Comparison of ENCODE assay signal across 21 cellular contexts in the genomic region with DNA sequence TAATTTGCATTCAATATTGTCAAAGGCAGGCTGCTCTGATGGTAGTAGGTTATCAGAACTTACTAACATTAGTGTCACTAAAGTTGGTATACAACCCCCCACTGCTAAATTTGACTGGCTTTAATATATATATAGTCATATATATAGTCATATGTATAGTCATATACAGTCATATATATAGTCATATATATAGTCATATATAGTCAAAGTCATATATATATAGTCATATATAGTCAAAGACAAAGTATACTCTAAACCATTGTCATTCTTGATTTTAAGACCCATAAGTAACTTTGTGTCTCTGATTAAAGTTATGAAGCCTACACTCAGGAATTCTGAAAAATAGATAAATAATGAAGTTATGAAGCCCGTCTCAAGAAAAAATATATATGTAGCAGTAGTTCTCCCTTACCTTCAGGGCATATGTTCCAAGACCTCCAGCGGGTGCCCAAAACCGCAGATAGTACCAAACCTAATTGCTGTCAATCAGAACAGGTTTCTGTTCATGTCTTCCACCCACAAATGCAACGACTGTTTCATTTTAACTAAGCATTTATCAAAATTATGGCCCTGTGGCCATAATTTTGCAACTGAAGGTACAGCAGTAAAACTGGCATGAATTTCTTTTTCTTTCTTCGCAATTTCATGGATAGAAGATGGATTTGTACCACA. TPM values are rescaled to one million over a fixed set of nuclear protein-coding genes. Genes with fewer than 3 reads are reported as not detected.
A peak's percentile ranks its signal among the peaks of the same experiment; 100 is the strongest.
DNase-seq lines count a peak whose midpoint lies in the region; ATAC-seq, FAIRE-seq and TF ChIP-seq lines count a peak whose summit lies in the region.
"Had no signal": no experiment of that assay in that cellular context is flagged by ENCODE, and none has a peak within 500 bp of the region (broad histone marks: within the 10 kb centered on the region; RNA-seq: fewer than 3 reads in every experiment).

No MANE protein-coding gene starts in this region.

- H3K27me3 ChIP-seq in OCI-LY3 (ENCODE audit: low read depth, low read length), result peaks cover 19% of the 10 kb centered on the region
- no peaks in the 10 kb centered on the region for H3K27me3 ChIP-seq in hepatocyte
- H3K27me3 ChIP-seq: MG63 had no signal

- no peaks in the 10 kb centered on the region for H3K9me2 ChIP-seq in hepatocyte (replicated peaks; ENCODE audit: insufficient read depth)

- H3K36me3 ChIP-seq in OCI-LY3 (replicated peaks; ENCODE audit: low read depth, low read length), result no peaks in the 10 kb centered on the region
- no peaks in the 10 kb centered on the region for H3K36me3 ChIP-seq in hepatocyte (replicated peaks; ENCODE audit: insufficient read depth, low read depth)
- H3K36me3 ChIP-seq: MG63 had no signal

- H3K4me3 ChIP-seq in OCI-LY3 (ENCODE audit: low read length) (no peak overlapping the region), hepatocyte (no peak overlapping the region)
- H3K4me3 ChIP-seq: MG63 had no signal

- TF ChIP-seq CTCF in natural killer cell (IDR thresholded peaks at IDR 0.05) (no peak), OCI-LY3 (IDR thresholded peaks at IDR 0.05; ENCODE audit: low read depth, low read length) (no peak), hepatocyte (IDR thresholded peaks at IDR 0.05; ENCODE audit: poor library complexity) (no peak)

- H2AFZ ChIP-seq in OCI-LY3 (ENCODE audit: low read depth, low read length), result no peak overlapping the region
- H2AFZ ChIP-seq in hepatocyte, result no peak overlapping the region

- H3K27me3 Mint-ChIP-seq in natural killer cell treated with Interleukin-12 subunit alpha and Interleukin-12 subunit beta and Interleukin-15 and Interleukin-18, amount 100 ng/mL, for 72 hours, result peaks cover 0 to 4% of the 10 kb centered on the region in 2 donors
- H3K27me3 Mint-ChIP-seq in natural killer cell (ENCODE audit: low read depth in 2 of 2), result peaks cover 0 to 5% of the 10 kb centered on the region in 2 donors

- H3K9ac ChIP-seq in OCI-LY3 (ENCODE audit: low read length), result no peak overlapping the region

- H3K4me1 Mint-ChIP-seq in natural killer cell treated with Interleukin-12 subunit alpha and Interleukin-12 subunit beta and Interleukin-15 and Interleukin-18, amount 100 ng/mL, for 72 hours (ENCODE audit: low read depth in 2 of 2), result peaks cover 0 to 4% of the 10 kb centered on the region in 2 donors
- H3K4me1 Mint-ChIP-seq in natural killer cell, result no peaks in the 10 kb centered on the region

- peak overlapping the region in 1 of 2 donors; percentile 31 for H3K27ac Mint-ChIP-seq in natural killer cell treated with Interleukin-12 subunit alpha and Interleukin-12 subunit beta and Interleukin-15 and Interleukin-18, amount 100 ng/mL, for 72 hours
- H3K27ac Mint-ChIP-seq in natural killer cell, result no peak overlapping the region
- H3K27ac Mint-ChIP-seq: CD8-positive, alpha-beta T cell had no signal

- H3K4me1 ChIP-seq in OCI-LY3 (ENCODE audit: low read length) (peaks cover 8% of the 10 kb centered on the region), hepatocyte (ENCODE audit: insufficient read depth) (no peaks in the 10 kb centered on the region)

- ATAC-seq in natural killer cell treated with Interleukin-12 subunit alpha and Interleukin-12 subunit beta and Interleukin-15 and Interleukin-18, amount 100 ng/mL, for 72 hours, result peak in 1 of 2 donors; percentile 83
- ATAC-seq in natural killer cell, result no peak
- ATAC-seq in GM19324 (IDR thresholded peaks at IDR 0.05; ENCODE audit: low FRiP score, unreplicated experiment), result no peak
- ATAC-seq: CD8-positive, alpha-beta T cell; HCT116 had no signal

- peak overlapping the region; percentile 35 for H3K4me3 Mint-ChIP-seq in natural killer cell treated with Interleukin-12 subunit alpha and Interleukin-12 subunit beta and Interleukin-15 and Interleukin-18, amount 100 ng/mL, for 72 hours
- no peak overlapping the region for H3K4me3 Mint-ChIP-seq in natural killer cell
- H3K4me3 Mint-ChIP-seq: CD8-positive, alpha-beta T cell had no signal

- H3K4me2 ChIP-seq in OCI-LY3 (ENCODE audit: low read length) (peak overlapping the region; percentile 22), hepatocyte (no peak overlapping the region)

- DNase-seq in natural killer cell treated with Interleukin-12 subunit alpha and Interleukin-12 subunit beta and Interleukin-15 and Interleukin-18, amount 100 ng/mL, for 72 hours (ENCODE audit: low spot score), result no peak
- DNase-seq in natural killer cell, result no peak
- no peak for DNase-seq in hepatocyte (ENCODE audit: low spot score)
- DNase-seq in SHP77 treated with DMSO at 0.1 percent for 48 hours (lab: John Stamatoyannopoulos, UW), result no peak
- DNase-seq in HTR-8/SVneo (ENCODE audit: insufficient read length, low spot score), result no peak
- DNase-seq: AML-193; C1 segment of cervical spinal cord; CD8-positive, alpha-beta T cell; DMS153; GDM1; GOT3; MG63; NCI-H1048; NCI-H1417 treated with DMSO at 0.1 percent for 48 hours; NCI-H187; NCI-H446 treated with DMSO at 0.1 percent for 48 hours; NCI-H526 treated with DMSO at 0.1 percent for 48 hours had no signal

- H3K36me3 Mint-ChIP-seq in natural killer cell treated with Interleukin-12 subunit alpha and Interleukin-12 subunit beta and Interleukin-15 and Interleukin-18, amount 100 ng/mL, for 72 hours, result no peaks in the 10 kb centered on the region
- H3K36me3 Mint-ChIP-seq in natural killer cell, result no peaks in the 10 kb centered on the region
- H3K36me3 Mint-ChIP-seq: CD8-positive, alpha-beta T cell had no signal

- H3K79me2 ChIP-seq in OCI-LY3 (ENCODE audit: low read length) (no peaks in the 10 kb centered on the region), hepatocyte (no peaks in the 10 kb centered on the region)

- H3K9me3 ChIP-seq in OCI-LY3 (ENCODE audit: insufficient read depth, low read length) (no peaks in the 10 kb centered on the region), hepatocyte (ENCODE audit: low read depth) (no peaks in the 10 kb centered on the region)
- H3K9me3 ChIP-seq: MG63 had no signal

- no peak overlapping the region for H3K27ac ChIP-seq in OCI-LY3 (ENCODE audit: low read length)
- H3K27ac ChIP-seq in hepatocyte, result peak overlapping the region; percentile 20

- WGBS in hepatocyte (ENCODE audit: low lambda C conversion rate, missing lambda C conversion rate), result 72% methylated on average over 5 of the region's 5 CpGs

- H4K20me1 ChIP-seq in OCI-LY3 (ENCODE audit: insufficient read depth, low read length) (no peaks in the 10 kb centered on the region), hepatocyte (ENCODE audit: insufficient read depth, poor library complexity, severe bottlenecking) (no peaks in the 10 kb centered on the region)

- intact Hi-C loops in natural killer cell (cut with micrococcal nuclease), result no loop called here

- no peaks in the 10 kb centered on the region for H3K9me3 Mint-ChIP-seq in natural killer cell treated with Interleukin-12 subunit alpha and Interleukin-12 subunit beta and Interleukin-15 and Interleukin-18, amount 100 ng/mL, for 72 hours
- H3K9me3 Mint-ChIP-seq in natural killer cell, result no peaks in the 10 kb centered on the region

- FAIRE-seq in HTR-8/SVneo (lab: Jason Lieb, UNC), result no peak

RNA-seq across cellular contexts. Expression of a gene that starts 40.1 kb away (rescaled TPM):
- 1 to 10 TPM in 1 of 2 donors, under 1 TPM in 1; 0.12 to 1.6 TPM for total RNA-seq in natural killer cell treated with Interleukin-12 subunit alpha and Interleukin-12 subunit beta and Interleukin-15 and Interleukin-18, amount 100 ng/mL, for 72 hours
- 10 to 100 TPM in 1 of 3 donors, under 1 TPM in 1, not detected in 1; 0.36 to 12.8 TPM for total RNA-seq in natural killer cell
- 19.0 and 20.3 TPM in 2 replicates for total RNA-seq in hepatocyte
- 3.7 and 3.8 TPM in 2 replicates for polyA plus RNA-seq in hepatocyte
- total RNA-seq: CD8-positive, alpha-beta T cell; LHCN-M2 had no signal
